12 cellular contexts compared by ENCODE assay signal in the genomic region with DNA sequence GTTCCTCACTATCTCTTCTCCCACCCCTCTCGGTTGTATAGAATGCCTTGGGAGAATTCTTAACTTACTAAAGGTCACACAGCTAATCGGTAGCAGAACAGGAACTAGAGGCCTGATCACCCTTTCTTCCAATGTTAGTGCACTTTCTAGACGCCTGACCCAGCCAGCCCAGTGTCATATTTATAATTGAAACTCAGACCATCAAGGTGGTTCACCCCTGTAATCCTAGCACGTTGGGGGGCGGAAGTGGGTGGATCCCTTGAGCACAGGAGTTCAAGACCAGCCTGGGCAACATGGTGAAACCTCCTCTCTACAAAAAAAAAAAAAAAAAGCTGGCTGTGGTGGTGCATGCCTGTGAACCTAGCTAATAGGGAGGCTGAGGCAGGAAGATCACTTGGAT. TPM values are rescaled to one million over a fixed set of nuclear protein-coding genes. Genes with fewer than 3 reads are reported as not detected.
DNase-seq lines count a peak whose midpoint lies in the region; ATAC-seq and TF ChIP-seq lines count a peak whose summit lies in the region.
"Had no signal": no experiment of that assay in that cellular context is flagged by ENCODE, and none has a peak within 500 bp of the region (broad histone marks: within the 10 kb centered on the region; RNA-seq: fewer than 3 reads in every experiment).

No MANE protein-coding gene starts in this region.

- no peak overlapping the region for H4K5ac ChIP-seq in IMR-90 (ENCODE audit: low read depth, low read length)

- no peaks in the 10 kb centered on the region for H3F3A ChIP-seq in DOHH2 (ENCODE audit: control insufficient read depth, insufficient read depth)

- POLR2A ChIA-PET in IMR-90 (lab: Charles Lee; ENCODE audit: unreplicated experiment) = no interaction called here

- H2AFZ ChIP-seq in IMR-90 (replicated peaks; ENCODE audit: low read length, poor library complexity) = no peak overlapping the region

- in situ Hi-C loops in IMR-90 (cut with MboI; ENCODE audit: low sequenced_read_pairs) = no loop called here

- no peak overlapping the region for H3K27ac Mint-ChIP-seq in activated naive CD8-positive, alpha-beta T cell treated with anti-CD3 and anti-CD28 coated beads, Interleukin-2, amount 50 U/mL, for 24 hours
- no peak overlapping the region for H3K27ac Mint-ChIP-seq in nephron progenitor cell

- no peaks in the 10 kb centered on the region for H3K27me3 Mint-ChIP-seq in activated naive CD8-positive, alpha-beta T cell treated with anti-CD3 and anti-CD28 coated beads, Interleukin-2, amount 50 U/mL, for 24 hours
- H3K27me3 Mint-ChIP-seq in nephron progenitor cell (ENCODE audit: low read depth, poor library complexity) = no peaks in the 10 kb centered on the region

- CTCF ChIA-PET in IMR-90 (lab: Yijun Ruan, JAX) = interaction anchor here (0.6 kb wide), 1 partner anchor 215 kb away, joined by 3 read pairs; no protein-coding TSS in a partner anchor

- peaks cover 28 to 30% of the 10 kb centered on the region in 2 experiments for H3K79me1 ChIP-seq in IMR-90 (ENCODE audit: low read depth in 1 of 2, low read length in 2 of 2)

- intact Hi-C loops in IMR-90 (cut with micrococcal nuclease) = loop anchor here (5.0 kb wide), 1 partner anchor 215 kb away; the partner anchor contains the start of gene RAD51AP1

- peak overlapping the region; percentile 94 for H3K4me3 Mint-ChIP-seq in activated naive CD8-positive, alpha-beta T cell treated with anti-CD3 and anti-CD28 coated beads, Interleukin-2, amount 50 U/mL, for 24 hours
- peak overlapping the region; percentile 37 for H3K4me3 Mint-ChIP-seq in nephron progenitor cell

- H3K4me1 ChIP-seq in DOHH2 (ENCODE audit: control insufficient read depth, low read length) = peaks cover 22% of the 10 kb centered on the region
- peaks cover 2% of the 10 kb centered on the region; the same call in 1 of the 2 replicates for H3K4me1 ChIP-seq in IMR-90 (ENCODE audit: control insufficient read depth, insufficient read depth, low read length)

- TF ChIP-seq POLR2A in IMR-90 (IDR thresholded peaks at IDR 0.05; ENCODE audit: low read depth, low read length) = no peak

- no peaks in the 10 kb centered on the region; the same call in 1 of the 2 replicates for H3K9me1 ChIP-seq in IMR-90 (ENCODE audit: insufficient read depth, low read length)

- H3K4me3 ChIP-seq in DOHH2 (ENCODE audit: low read length) (peak overlapping the region; percentile 88), IMR-90 (ENCODE audit: insufficient read depth, low read depth, low read length) (no peak overlapping the region)
- H3K4me3 ChIP-seq: testis had no signal

- no peak overlapping the region for H2BK5ac ChIP-seq in IMR-90 (ENCODE audit: low read depth, low read length, poor library complexity, severe bottlenecking)

- H4K8ac ChIP-seq in IMR-90 (ENCODE audit: low read depth in 2 of 2, low read length in 2 of 2) = no peak overlapping the region

- H3K56ac ChIP-seq in IMR-90 (ENCODE audit: extremely low read depth, insufficient read depth, low read length) = no peak overlapping the region

- H3K4me1 Mint-ChIP-seq in activated naive CD8-positive, alpha-beta T cell treated with anti-CD3 and anti-CD28 coated beads, Interleukin-2, amount 50 U/mL, for 24 hours = peaks cover 38% of the 10 kb centered on the region
- peaks cover 28% of the 10 kb centered on the region for H3K4me1 Mint-ChIP-seq in nephron progenitor cell

- no peak overlapping the region for H3K23ac ChIP-seq in IMR-90 (ENCODE audit: low read depth, low read length)

- H4K91ac ChIP-seq in IMR-90 (ENCODE audit: insufficient read depth, low read depth, low read length) = no peak overlapping the region

- H2BK20ac ChIP-seq in IMR-90 (ENCODE audit: low read depth, low read length) = no peak overlapping the region

- dilution Hi-C loops in IMR-90 (cut with HindIII; ENCODE audit: low sequenced_read_pairs, unreplicated experiment) = no loop called here

- no peaks in the 10 kb centered on the region for H4K20me1 ChIP-seq in DOHH2 (ENCODE audit: control insufficient read depth, insufficient read depth, low read depth, low read length)
- peaks cover 7% of the 10 kb centered on the region; the same call in 1 of the 2 replicates for H4K20me1 ChIP-seq in IMR-90 (ENCODE audit: insufficient read depth, low read length)

- H3K79me2 ChIP-seq in DOHH2 (ENCODE audit: control insufficient read depth, low read length) = peaks cover 55% of the 10 kb centered on the region

- H3K27ac ChIP-seq in DOHH2 (ENCODE audit: low read depth, low read length) (no peak overlapping the region), IMR-90 (ENCODE audit: insufficient read depth, low read length) (no peak overlapping the region)
- H3K27ac ChIP-seq: testis had no signal

- no peak for TF ChIP-seq RAD21 in IMR-90 (IDR thresholded peaks at IDR 0.05; ENCODE audit: low read length)

- no peak overlapping the region for H3K18ac ChIP-seq in IMR-90 (ENCODE audit: low read depth, low read length)

- H3K36me3 Mint-ChIP-seq in activated naive CD8-positive, alpha-beta T cell treated with anti-CD3 and anti-CD28 coated beads, Interleukin-2, amount 50 U/mL, for 24 hours (ENCODE audit: low read depth) = peaks cover 12% of the 10 kb centered on the region
- peaks cover 23% of the 10 kb centered on the region for H3K36me3 Mint-ChIP-seq in nephron progenitor cell (ENCODE audit: low read depth)

- no peak overlapping the region for H2AK9ac ChIP-seq in IMR-90 (replicated peaks; ENCODE audit: low read depth, low read length, poor library complexity)

- H3K4me2 ChIP-seq in DOHH2 (ENCODE audit: low read length) (peak overlapping the region; percentile 96), IMR-90 (ENCODE audit: low read depth, low read length) (0 out of 2 replicates have a peak overlapping the region, but pooled peaks have one; percentile 27)

- TF ChIP-seq CTCF in DOHH2 (IDR thresholded peaks at IDR 0.05; ENCODE audit: low read depth, low read length, poor library complexity, severe bottlenecking) (no peak), IMR-90 (conservative IDR thresholded peaks at IDR 0.05; ENCODE audit: low read depth, low read length) (no peak), nephron progenitor cell (IDR thresholded peaks at IDR 0.05) (no peak)

- BruUV-seq in IMR-90 (replicated peaks; lab: Mats Ljungman, UMichigan) = no TSS peak

- H3K9me3 Mint-ChIP-seq in activated naive CD8-positive, alpha-beta T cell treated with anti-CD3 and anti-CD28 coated beads, Interleukin-2, amount 50 U/mL, for 24 hours = no peaks in the 10 kb centered on the region
- H3K9me3 Mint-ChIP-seq in nephron progenitor cell = no peaks in the 10 kb centered on the region

- H3K36me3 ChIP-seq in DOHH2 (ENCODE audit: control insufficient read depth, low read length) (peaks cover 3% of the 10 kb centered on the region; the same call in 1 of the 2 replicates), IMR-90 (ENCODE audit: control insufficient read depth, insufficient read depth, low read length) (peaks cover 3% of the 10 kb centered on the region; the same call in 1 of the 2 replicates)

- WGBS in IMR-90 (ENCODE audit: extremely low coverage in 2 of 2, insufficient read length in 1 of 2), 2 experiments = 100% methylated on average over 1 of the region's 5 CpGs; no CpG with 5 or more reads in 1 of the 2 experiments

- no peak overlapping the region for H3K14ac ChIP-seq in IMR-90 (replicated peaks; ENCODE audit: low read depth, low read length)

- H3K4ac ChIP-seq in IMR-90 (ENCODE audit: low read depth, low read length) = no peak overlapping the region

- ATAC-seq in IMR-90 (ENCODE audit: low read depth) (no peak), HG03442 (IDR thresholded peaks at IDR 0.05; ENCODE audit: unreplicated experiment) (no peak)
- ATAC-seq in activated naive CD8-positive, alpha-beta T cell treated with anti-CD3 and anti-CD28 coated beads, Interleukin-2, amount 50 U/mL, for 24 hours = no peak

- H3K9ac ChIP-seq in IMR-90 (ENCODE audit: low read depth, low read length) = no peak overlapping the region

- no peaks in the 10 kb centered on the region for H3K9me2 ChIP-seq in DOHH2 (replicated peaks; ENCODE audit: control insufficient read depth, low read length)

- H3K9me3 ChIP-seq in DOHH2 (ENCODE audit: control insufficient read depth, insufficient read depth, low read length) (no peaks in the 10 kb centered on the region), IMR-90 (ENCODE audit: control insufficient read depth, insufficient read depth, low read length) (no peaks in the 10 kb centered on the region)
- H3K9me3 ChIP-seq: testis had no signal

- no peak overlapping the region for H2BK15ac ChIP-seq in IMR-90 (ENCODE audit: low read depth, low read length)

- H3K27me3 ChIP-seq in DOHH2 (ENCODE audit: control insufficient read depth, low read length) (no peaks in the 10 kb centered on the region), IMR-90 (ENCODE audit: control insufficient read depth, insufficient read depth, low read length) (no peaks in the 10 kb centered on the region)
- H3K27me3 ChIP-seq: testis had no signal

- DNase-seq in IMR-90 (no peak), nephron progenitor cell (no peak), GM19238 (ENCODE audit: insufficient read length, low spot score) (no peak), NCI-H1092 treated with DMSO at 0.1 percent for 48 hours (lab: John Stamatoyannopoulos, UW) (no peak), NCI-H1417 treated with DMSO at 0.1 percent for 48 hours (lab: John Stamatoyannopoulos, UW) (no peak)
- no peak for DNase-seq in activated naive CD8-positive, alpha-beta T cell treated with anti-CD3 and anti-CD28 coated beads, Interleukin-2, amount 50 U/mL, for 24 hours
- DNase-seq: effector CD8-positive, alpha-beta T cell; NCI-H524; stimulated activated CD4-positive, alpha-beta T cell treated with anti-CD3 and anti-CD28 coated beads, Interleukin-2, amount 100 ng/mL, for 48 hours; testis had no signal

- H2AK5ac ChIP-seq in IMR-90 (ENCODE audit: low read depth, low read length) = no peak overlapping the region

- no peak overlapping the region for H2BK120ac ChIP-seq in IMR-90 (ENCODE audit: low read depth, low read length)

TF ChIP-seq in IMR-90, 13 proteins besides CTCF, POLR2A, EP300 and RAD21 (continues in another document):
- no peak for TF ChIP-seq MAFK (IDR thresholded peaks at IDR 0.05; ENCODE audit: low read depth, low read length)

RNA-seq across cellular contexts. Expression of gene TIGAR, which starts 1.8 kb away (rescaled TPM):
- total RNA-seq in IMR-90 (2012; rRNA removed) = 7.3 and 13.9 TPM in 2 replicates
- polyA plus RNA-seq in IMR-90 (2012; rRNA removed) = 9.2 and 13.7 TPM in 2 replicates
- polyA plus RNA-seq in IMR-90 (2012; cell fraction: cytosol; rRNA removed) = 1.3 and 2.7 TPM in 2 replicates
- polyA plus RNA-seq in IMR-90 (2012; cell fraction: nucleus; rRNA removed; ENCODE audit: low replicate concordance) = 0.30 and 5.4 TPM in 2 replicates

RNA-seq across cellular contexts. Expression of gene CCND2, which starts 49.2 kb away (rescaled TPM):
- total RNA-seq in IMR-90 (2012; rRNA removed) = 2.3 and 2.8 TPM in 2 replicates
- polyA plus RNA-seq in IMR-90 (2012; rRNA removed) = 0.73 and 1.1 TPM in 2 replicates
- 0.54 and 0.88 TPM in 2 replicates for polyA plus RNA-seq in IMR-90 (2012; cell fraction: cytosol; rRNA removed)
- polyA plus RNA-seq in IMR-90 (2012; cell fraction: nucleus; rRNA removed; ENCODE audit: low replicate concordance) = 0.37 and 0.96 TPM in 2 replicates

RNA-seq across cellular contexts. Expression of gene FGF23, which starts 56.7 kb away (rescaled TPM):
- total RNA-seq in IMR-90 (2012; rRNA removed) = not detected in 2 replicates
- not detected in 2 replicates for polyA plus RNA-seq in IMR-90 (2012; rRNA removed)
- not detected in 2 replicates for polyA plus RNA-seq in IMR-90 (2012; cell fraction: cytosol; rRNA removed)
- not detected in 2 replicates for polyA plus RNA-seq in IMR-90 (2012; cell fraction: nucleus; rRNA removed; ENCODE audit: low replicate concordance)
- total RNA-seq: testis had no signal
